ENCODE assay signal across 24 cellular contexts in the genomic region with DNA sequence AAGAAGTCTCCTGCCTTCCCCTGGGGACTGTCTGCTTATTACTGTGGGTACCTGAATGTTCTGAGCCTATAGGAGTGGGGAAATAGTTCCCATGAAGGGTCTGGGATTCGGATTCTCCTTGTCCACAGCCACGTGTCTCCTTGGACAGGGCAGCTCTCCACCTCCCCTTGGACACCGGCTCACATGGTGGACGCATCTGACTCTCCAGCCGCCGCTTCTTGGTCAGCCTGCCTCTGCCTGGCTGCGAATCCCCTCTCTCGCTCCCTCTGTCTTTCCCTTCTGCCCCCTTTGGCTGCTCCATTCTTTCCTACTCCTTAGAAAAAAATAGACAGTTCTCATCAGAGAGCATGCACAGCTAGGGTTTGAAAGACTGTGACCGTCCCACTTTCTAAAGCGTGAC. TPM values are rescaled to one million over a fixed set of nuclear protein-coding genes. Genes with fewer than 3 reads are reported as not detected.
DNase-seq lines count a peak whose midpoint lies in the region; ATAC-seq and TF ChIP-seq lines count a peak whose summit lies in the region.
"Had no signal": no experiment of that assay in that cellular context is flagged by ENCODE, and none has a peak within 500 bp of the region (broad histone marks: within the 10 kb centered on the region; RNA-seq: fewer than 3 reads in every experiment).

No MANE protein-coding gene starts in this region.

- no peaks in the 10 kb centered on the region for H3K27me3 ChIP-seq in endodermal cell (ENCODE audit: control insufficient read depth, insufficient read depth, low read length, poor library complexity, severe bottlenecking)
- H3K27me3 ChIP-seq in uterus = no peaks in the 10 kb centered on the region
- H3K27me3 ChIP-seq in mesenchymal stem cell (ENCODE audit: control insufficient read depth in 1 of 2, insufficient read depth in 1 of 2, low read length in 2 of 2) = peaks cover 3 to 16% of the 10 kb centered on the region in 2 experiments
- H3K27me3 ChIP-seq: adrenal gland had no signal

- no peak overlapping the region for H2AK5ac ChIP-seq in mesenchymal stem cell (ENCODE audit: low read length, severe bottlenecking)

- H3K27ac Mint-ChIP-seq in endodermal cell (peak overlapping the region; percentile 77), osteocyte (ENCODE audit: unreplicated experiment) (no peak overlapping the region)
- H3K27ac Mint-ChIP-seq: activated CD4-positive, alpha-beta memory T cell treated with anti-CD3 and anti-CD28 coated beads, Interleukin-2, amount 10 ng/mL, durations not matched to agents 7 days and 5 days; activated T-helper 2 cell treated with anti-CD3 and anti-CD28 coated beads, Interferon-gamma antibody, Interleukin-2, Interleukin-4, amounts not matched to agents 10 μg/mL and 5 μg/mL and 100 μg/mL, durations not matched to agents 14 hours and 24 hours and 36 hours; natural killer cell; stimulated activated naive B cell treated with anti-CD40 and anti-IgM and Interleukin-4, amounts not matched to agents 10 μg/mL and 1 μg/mL and 100 μg/mL, for 72 hours; T-helper 1 cell treated with Interleukin-12 subunit alpha and Interleukin-12 subunit beta and Interleukin-4 antibody, amounts not matched to agents 30 μg/mL and 1 μg/mL, for 36 hours had no signal

- no peak overlapping the region for H3K18ac ChIP-seq in mesenchymal stem cell (ENCODE audit: low read depth in 1 of 2, low read length in 2 of 2)

- WGBS in endodermal cell (ENCODE audit: insufficient coverage in 1 of 2, insufficient read length in 1 of 2), 2 experiments = 83 to 90% methylated on average over 8 to 10 of the region's 10 CpGs
- 70% methylated on average over 10 of the region's 10 CpGs for WGBS in mesenchymal stem cell

- H2AFZ ChIP-seq in mesenchymal stem cell (ENCODE audit: low read depth, low read length) = no peak overlapping the region

- H3K9me3 Mint-ChIP-seq in endodermal cell (no peaks in the 10 kb centered on the region), osteocyte (ENCODE audit: unreplicated experiment) (no peaks in the 10 kb centered on the region)
- H3K9me3 Mint-ChIP-seq: activated CD4-positive, alpha-beta memory T cell treated with anti-CD3 and anti-CD28 coated beads, Interleukin-2, amount 10 ng/mL, durations not matched to agents 7 days and 5 days; activated T-helper 2 cell treated with anti-CD3 and anti-CD28 coated beads, Interferon-gamma antibody, Interleukin-2, Interleukin-4, amounts not matched to agents 10 μg/mL and 5 μg/mL and 100 μg/mL, durations not matched to agents 14 hours and 24 hours and 36 hours; natural killer cell; T-helper 1 cell treated with Interleukin-12 subunit alpha and Interleukin-12 subunit beta and Interleukin-4 antibody, amounts not matched to agents 30 μg/mL and 1 μg/mL, for 36 hours had no signal

- H3K23ac ChIP-seq in mesenchymal stem cell (ENCODE audit: low read length in 2 of 2) = no peak overlapping the region

- no peaks in the 10 kb centered on the region for H3K36me3 Mint-ChIP-seq in endodermal cell (ENCODE audit: low read depth)
- no peaks in the 10 kb centered on the region for H3K36me3 Mint-ChIP-seq in osteocyte (ENCODE audit: unreplicated experiment)
- H3K36me3 Mint-ChIP-seq: natural killer cell; stimulated activated naive B cell treated with anti-CD40 and anti-IgM and Interleukin-4, amounts not matched to agents 10 μg/mL and 1 μg/mL and 100 μg/mL, for 72 hours had no signal

- no peak overlapping the region for H3K4ac ChIP-seq in mesenchymal stem cell (ENCODE audit: low read depth in 1 of 2, low read length in 2 of 2)

- no peak for TF ChIP-seq CTCF in endodermal cell (conservative IDR thresholded peaks at IDR 0.05)
- no peak for TF ChIP-seq CTCF in osteocyte (IDR thresholded peaks at IDR 0.05)
- no peak for TF ChIP-seq CTCF in uterus (IDR thresholded peaks at IDR 0.05)

- no peak for TF ChIP-seq POLR2A in uterus (IDR thresholded peaks at IDR 0.05)

- peaks cover 7% of the 10 kb centered on the region for H3K4me1 ChIP-seq in endodermal cell (ENCODE audit: control insufficient read depth, insufficient read depth, low read length)
- no peaks in the 10 kb centered on the region for H3K4me1 ChIP-seq in uterus
- peaks cover 3% of the 10 kb centered on the region for H3K4me1 ChIP-seq in mesenchymal stem cell (ENCODE audit: control insufficient read depth, insufficient read depth, low read depth, low read length)
- H3K4me1 ChIP-seq: adrenal gland had no signal

- intact Hi-C loops in Right ventricle myocardium superior (cut with DNase I) (no loop called here), Right ventricle myocardium inferior (cut with DNase I) (no loop called here), uterus (cut with DNase I; ENCODE audit: low total_unique reads) (no loop called here)

- DNase-seq in Right ventricle myocardium superior (peak; percentile 18), Right ventricle myocardium inferior (ENCODE audit: missing footprints) (no peak), endodermal cell (no peak), osteocyte (ENCODE audit: extremely low spot score, unreplicated experiment) (peak; percentile 78), uterus (peak; percentile 3 to 10), mesenchymal stem cell (no peak)
- DNase-seq: activated CD4-positive, alpha-beta memory T cell treated with anti-CD3 and anti-CD28 coated beads, Interleukin-2, amount 10 ng/mL, durations not matched to agents 7 days and 5 days; effector CD8-positive, alpha-beta T cell; erythroblast; Karpas-422; NCI-H1436 treated with DMSO at 0.1 percent for 48 hours; NCI-H2107; SK-N-SH; stimulated activated naive B cell treated with anti-CD40 and anti-IgM and Interleukin-4, amounts not matched to agents 10 μg/mL and 1 μg/mL and 100 μg/mL, for 72 hours had no signal

- peak overlapping the region; percentile 29 for H3K27ac ChIP-seq in endodermal cell (ENCODE audit: low read depth, low read length)
- no peak overlapping the region for H3K27ac ChIP-seq in uterus
- H3K27ac ChIP-seq in mesenchymal stem cell (ENCODE audit: low read length, poor library complexity, severe bottlenecking) = no peak overlapping the region
- H3K27ac ChIP-seq: adrenal gland, RWPE1, thoracic aorta had no signal

- H3K4me3 ChIP-seq in endodermal cell (ENCODE audit: low read length) (no peak overlapping the region), uterus (no peak overlapping the region), mesenchymal stem cell (ENCODE audit: insufficient read depth in 1 of 2, low read depth in 1 of 2, low read length in 2 of 2) (no peak overlapping the region)
- H3K4me3 ChIP-seq: adrenal gland, thoracic aorta had no signal

- no peak overlapping the region for H3K14ac ChIP-seq in mesenchymal stem cell (ENCODE audit: low read length in 2 of 2)

- no peak overlapping the region for H2BK15ac ChIP-seq in mesenchymal stem cell (ENCODE audit: low read depth, poor library complexity, severe bottlenecking)

- H3K4me2 ChIP-seq in mesenchymal stem cell (ENCODE audit: low read length, poor library complexity, severe bottlenecking) = no peak overlapping the region
- H3K4me2 ChIP-seq: SK-N-SH had no signal

- peaks cover 49% of the 10 kb centered on the region for H3K27me3 Mint-ChIP-seq in endodermal cell (ENCODE audit: insufficient read depth)
- peaks cover 5% of the 10 kb centered on the region for H3K27me3 Mint-ChIP-seq in osteocyte (ENCODE audit: unreplicated experiment)
- H3K27me3 Mint-ChIP-seq: activated CD4-positive, alpha-beta memory T cell treated with anti-CD3 and anti-CD28 coated beads, Interleukin-2, amount 10 ng/mL, durations not matched to agents 7 days and 5 days; brain had no signal

- H3K9ac ChIP-seq in endodermal cell (ENCODE audit: extremely low read depth, low read length, poor library complexity, severe bottlenecking) (no peak overlapping the region), mesenchymal stem cell (ENCODE audit: low read length) (no peak overlapping the region)
- H3K9ac ChIP-seq: SK-N-SH had no signal

- no peak overlapping the region for H4K8ac ChIP-seq in mesenchymal stem cell (ENCODE audit: low read length)

- H3K79me1 ChIP-seq in mesenchymal stem cell (replicated peaks; ENCODE audit: low read length, poor library complexity, severe bottlenecking) = no peaks in the 10 kb centered on the region

- H3K4me1 Mint-ChIP-seq in endodermal cell (peaks cover 27% of the 10 kb centered on the region), osteocyte (ENCODE audit: unreplicated experiment) (peaks cover 11% of the 10 kb centered on the region)
- H3K4me1 Mint-ChIP-seq: activated CD4-positive, alpha-beta memory T cell treated with anti-CD3 and anti-CD28 coated beads, Interleukin-2, amount 10 ng/mL, durations not matched to agents 7 days and 5 days; natural killer cell; stimulated activated naive B cell treated with anti-CD40 and anti-IgM and Interleukin-4, amounts not matched to agents 10 μg/mL and 1 μg/mL and 100 μg/mL, for 72 hours had no signal

- H4K91ac ChIP-seq in mesenchymal stem cell (ENCODE audit: low read length) = no peak overlapping the region

- no peak overlapping the region for H3K4me3 Mint-ChIP-seq in endodermal cell
- no peak overlapping the region for H3K4me3 Mint-ChIP-seq in osteocyte (ENCODE audit: unreplicated experiment)
- H3K4me3 Mint-ChIP-seq: activated CD4-positive, alpha-beta memory T cell treated with anti-CD3 and anti-CD28 coated beads, Interleukin-2, amount 10 ng/mL, durations not matched to agents 7 days and 5 days; brain; natural killer cell; stimulated activated naive B cell treated with anti-CD40 and anti-IgM and Interleukin-4, amounts not matched to agents 10 μg/mL and 1 μg/mL and 100 μg/mL, for 72 hours; T-helper 1 cell treated with Interleukin-12 subunit alpha and Interleukin-12 subunit beta and Interleukin-4 antibody, amounts not matched to agents 30 μg/mL and 1 μg/mL, for 36 hours had no signal

- H3K9me3 ChIP-seq in endodermal cell (ENCODE audit: control insufficient read depth, low read length) (no peaks in the 10 kb centered on the region), uterus (no peaks in the 10 kb centered on the region), mesenchymal stem cell (ENCODE audit: control insufficient read depth, low read length) (no peaks in the 10 kb centered on the region)
- H3K9me3 ChIP-seq: adrenal gland, SK-N-SH, thoracic aorta had no signal

- no peak overlapping the region for H2BK12ac ChIP-seq in mesenchymal stem cell (ENCODE audit: low read length in 2 of 2)

- ATAC-seq in Right ventricle myocardium superior (ENCODE audit: poor library complexity) (no peak), Right ventricle myocardium inferior (no peak), GM21526 (IDR thresholded peaks at IDR 0.05; ENCODE audit: low FRiP score, unreplicated experiment) (no peak), GM18498 (IDR thresholded peaks at IDR 0.05; ENCODE audit: unreplicated experiment) (no peak)
- ATAC-seq: natural killer cell; sciatic nerve; stimulated activated naive B cell treated with anti-CD40 and anti-IgM and Interleukin-4, amounts not matched to agents 10 μg/mL and 1 μg/mL and 100 μg/mL, for 72 hours had no signal

- no peak overlapping the region for H2BK5ac ChIP-seq in mesenchymal stem cell (ENCODE audit: low read depth, low read length, poor library complexity, severe bottlenecking)

- no peak overlapping the region for H2BK120ac ChIP-seq in mesenchymal stem cell (ENCODE audit: low read depth, low read length)

- H3K36me3 ChIP-seq in endodermal cell (ENCODE audit: control insufficient read depth, insufficient read depth, low read length) = no peaks in the 10 kb centered on the region
- no peaks in the 10 kb centered on the region for H3K36me3 ChIP-seq in uterus
- no peaks in the 10 kb centered on the region for H3K36me3 ChIP-seq in mesenchymal stem cell (ENCODE audit: control insufficient read depth in 1 of 2, insufficient read depth in 2 of 2, low read depth in 1 of 2, low read length in 2 of 2)
- H3K36me3 ChIP-seq: adrenal gland, thoracic aorta had no signal

RNA-seq across cellular contexts. Expression of gene JAKMIP3, which starts 46.9 kb away (rescaled TPM):
- total RNA-seq in Right ventricle myocardium superior = 1.5 TPM
- 1.6 TPM for total RNA-seq in Right ventricle myocardium inferior
- total RNA-seq in endodermal cell = under 1 TPM; 0.95 to 0.99 TPM
- polyA plus RNA-seq in endodermal cell (2013, experiment 1 of 2) = 1.0 TPM
- polyA plus RNA-seq in endodermal cell (2013, experiment 2 of 2) = 0.87 TPM
- 0.64 and 0.65 TPM in 2 replicates for total RNA-seq in osteocyte
- 1 to 10 TPM in 2 of 4 donors, under 1 TPM in 1, not detected in 1; 0.26 to 1.3 (median 1.2) TPM for total RNA-seq in uterus
- 0.03 TPM for polyA plus RNA-seq in mesenchymal stem cell (2013, experiment 1 of 2)
- 0.05 TPM for polyA plus RNA-seq in mesenchymal stem cell (2013, experiment 2 of 2)

Comparison
In these comparisons a context has a peak if more than half of its experiments do, and no peak if none do; other contexts are left out.
1. DNase-seq: peak in Right ventricle myocardium superior (single experiment), osteocyte (single experiment) and uterus (2 of 2); none in Right ventricle myocardium inferior (single experiment), endodermal cell (single experiment) and mesenchymal stem cell (single experiment).